21 cellular contexts compared by ENCODE assay signal in the genomic region with DNA sequence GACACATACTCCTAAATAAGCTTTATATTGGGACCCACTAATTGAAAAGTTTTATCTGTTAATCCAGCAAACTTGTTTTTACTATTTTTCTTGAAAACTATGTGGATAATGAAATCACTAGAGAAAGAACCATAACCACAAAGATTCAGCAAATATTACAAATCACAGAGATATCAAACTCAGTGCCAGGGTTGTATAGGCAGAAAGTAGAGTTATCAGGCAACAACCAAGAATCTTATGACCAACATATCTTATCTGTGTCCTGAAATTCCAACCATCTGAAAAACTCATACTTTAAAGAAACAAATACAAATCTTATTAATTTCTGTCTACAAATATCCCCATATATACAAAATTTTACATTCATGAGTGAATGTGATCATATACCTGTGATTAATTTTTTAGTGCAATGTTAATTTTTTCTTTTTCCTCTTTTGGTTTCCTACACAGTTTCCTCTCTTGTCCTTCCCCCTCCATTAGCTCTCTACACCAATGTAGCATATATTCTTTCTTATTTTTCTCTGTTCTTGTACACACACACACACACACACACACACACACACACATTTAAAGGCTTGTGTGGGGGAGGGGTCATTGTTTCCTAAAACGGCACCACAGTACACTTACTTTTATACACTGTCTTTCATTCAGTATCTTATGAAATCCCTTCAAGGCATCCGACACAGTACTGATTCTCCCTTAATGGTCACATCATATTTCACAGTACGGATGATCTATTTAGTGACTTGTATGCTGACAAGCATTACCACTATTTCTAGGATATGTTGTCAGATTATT.
"Had no signal": no experiment of that assay in that cellular context is flagged by ENCODE, and none has a peak within 500 bp of the region (broad histone marks: within the 10 kb centered on the region; RNA-seq: fewer than 3 reads in every experiment).

No MANE protein-coding gene starts in this region.

- H3K27me3 Mint-ChIP-seq: activated CD4-positive, alpha-beta memory T cell treated with anti-CD3 and anti-CD28 coated beads, Interleukin-2, amount 10 ng/mL, durations not matched to agents 7 days and 5 days had no signal

- ATAC-seq: activated naive CD4-positive, alpha-beta T cell treated with anti-CD3 and anti-CD28 coated beads, Interleukin-2, amount 50 U/mL, for 72 hours; heart right ventricle; left colon; sciatic nerve; SK-N-SH treated with all-trans-retinoic acid at 6 μM for 48 hours; WTC11 had no signal

- H3K4me1 Mint-ChIP-seq: activated CD4-positive, alpha-beta memory T cell treated with anti-CD3 and anti-CD28 coated beads, Interleukin-2, amount 10 ng/mL, durations not matched to agents 7 days and 5 days; neural progenitor cell had no signal

- H3K4me3 Mint-ChIP-seq: activated CD4-positive, alpha-beta memory T cell treated with anti-CD3 and anti-CD28 coated beads, Interleukin-2, amount 10 ng/mL, durations not matched to agents 7 days and 5 days; activated T-helper 1 cell treated with anti-CD3 and anti-CD28 coated beads, Interleukin-12 subunit alpha, Interleukin-12 subunit beta, Interleukin-2, Interleukin-4 antibody, amounts not matched to agents 30 ng/mL and 10 ng/mL and 1 ng/mL, durations not matched to agents 14 hours and 24 hours and 36 hours; neural progenitor cell; WTC11 had no signal

- DNase-seq: activated CD4-positive, alpha-beta memory T cell treated with anti-CD3 and anti-CD28 coated beads, Interleukin-2, amount 10 ng/mL, durations not matched to agents 7 days and 5 days; activated CD4-positive, alpha-beta T cell treated with anti-CD3 and anti-CD28 coated beads for 4 hours; activated gamma-delta T cell; amygdala; cerebellar nuclear complex; cortex of kidney; heart right ventricle; left colon; mesenchymal stem cell; posterior cingulate gyrus; small intestine; stimulated activated CD4-positive, alpha-beta T cell treated with anti-CD3 and anti-CD28 coated beads, Interleukin-2, amount 100 ng/mL, for 24 hours; stimulated activated naive CD4-positive, alpha-beta T cell; T-helper 9 cell; thyroid gland had no signal

- H3K27ac Mint-ChIP-seq: activated CD4-positive, alpha-beta memory T cell treated with anti-CD3 and anti-CD28 coated beads, Interleukin-2, amount 10 ng/mL, durations not matched to agents 7 days and 5 days; activated naive CD4-positive, alpha-beta T cell treated with anti-CD3 and anti-CD28 coated beads, Interleukin-2, amount 50 U/mL, for 72 hours; activated T-helper 1 cell treated with anti-CD3 and anti-CD28 coated beads, Interleukin-12 subunit alpha, Interleukin-12 subunit beta, Interleukin-2, Interleukin-4 antibody, amounts not matched to agents 30 ng/mL and 10 ng/mL and 1 ng/mL, durations not matched to agents 14 hours and 24 hours and 36 hours; neural progenitor cell; WTC11 had no signal

- H3K4me3 ChIP-seq: heart right ventricle, neural progenitor cell, thyroid gland had no signal
